Comparison of ENCODE assay signal across 16 cellular contexts in genomic region chr1:230303069-230303468, GRCh38.
DNase-seq lines count a peak whose midpoint lies in the region; ATAC-seq, FAIRE-seq and TF ChIP-seq lines count a peak whose summit lies in the region.
"Had no signal": no experiment of that assay in that cellular context is flagged by ENCODE, and none has a peak within 500 bp of the region (broad histone marks: within the 10 kb centered on the region; RNA-seq: fewer than 3 reads in every experiment).

No MANE protein-coding gene starts in this region.

- H3K27ac ChIP-seq in GM12878 (ENCODE audit: control insufficient read depth, insufficient read depth) (no peak overlapping the region), Karpas-422 (ENCODE audit: low read length) (no peak overlapping the region)
- H3K27ac ChIP-seq: BLaER1 treated with 17β-estradiol and CSF1 and Interleukin-3, amounts not matched to agents 10 nM and 100 nM; heart left ventricle had no signal

- no peak for FAIRE-seq in GM12878 (lab: Jason Lieb, UNC)

- H3K4me1 ChIP-seq in GM12878 (ENCODE audit: control insufficient read depth, insufficient read depth, low read length) (no peaks in the 10 kb centered on the region; the same call in 1 of the 2 replicates), Karpas-422 (ENCODE audit: low read length) (no peaks in the 10 kb centered on the region)

- no peak overlapping the region for H3K9ac ChIP-seq in GM12878 (ENCODE audit: control insufficient read depth, insufficient read depth, low read length)
- no peak overlapping the region for H3K9ac ChIP-seq in Karpas-422 (ENCODE audit: low read length)
- H3K9ac ChIP-seq: BLaER1 treated with 17β-estradiol and CSF1 and Interleukin-3, amounts not matched to agents 10 nM and 100 nM had no signal

- H3K4me2 ChIP-seq in GM12878 (ENCODE audit: control insufficient read depth, insufficient read depth) (no peak overlapping the region), Karpas-422 (ENCODE audit: low read depth, low read length, poor library complexity, severe bottlenecking) (no peak overlapping the region)
- H3K4me2 ChIP-seq: BLaER1 treated with 17β-estradiol and CSF1 and Interleukin-3, amounts not matched to agents 10 nM and 100 nM had no signal

- RAD21 ChIA-PET in GM12878 (lab: Charles Lee; ENCODE audit: unreplicated experiment) = interaction anchor here (1.5 kb wide), 1 partner anchor 586 kb away, joined by 3 read pairs; no protein-coding TSS in a partner anchor

- no peaks in the 10 kb centered on the region for H3K36me3 ChIP-seq in GM12878 (ENCODE audit: control insufficient read depth in 2 of 2, insufficient read depth in 2 of 2, low read length in 1 of 2)
- H3K36me3 ChIP-seq in Karpas-422 (ENCODE audit: insufficient read depth, low read length) = no peaks in the 10 kb centered on the region
- H3K36me3 ChIP-seq: BLaER1 treated with 17β-estradiol and CSF1 and Interleukin-3, amounts not matched to agents 10 nM and 100 nM; heart left ventricle had no signal

- H3K9me3 Mint-ChIP-seq in osteocyte (ENCODE audit: unreplicated experiment) = no peaks in the 10 kb centered on the region
- H3K9me3 Mint-ChIP-seq: activated naive CD4-positive, alpha-beta T cell treated with anti-CD3 and anti-CD28 coated beads for 36 hours; naive thymus-derived CD4-positive, alpha-beta T cell; stimulated activated effector memory CD8-positive, alpha-beta T cell treated with anti-CD3 and anti-CD28 coated beads, Interleukin-12 subunit alpha, Interleukin-12 subunit beta, amount 100 ng/mL, for 72 hours had no signal

- WGBS in GM12878 (ENCODE audit: insufficient coverage, insufficient replicate concordance, low lambda C conversion rate, missing lambda C conversion rate) = 34% methylated on average over 6 of the region's 6 CpGs

- no peaks in the 10 kb centered on the region for H3K79me2 ChIP-seq in GM12878 (ENCODE audit: control insufficient read depth, insufficient read depth, low read length)
- H3K79me2 ChIP-seq in Karpas-422 (ENCODE audit: low read length) = no peaks in the 10 kb centered on the region

- H3K9me2 ChIP-seq in Karpas-422 (replicated peaks; ENCODE audit: insufficient read depth, low read length) = no peaks in the 10 kb centered on the region

- in situ Hi-C loops in GM12878 (cut with MboI) (no loop called here), G401 (cut with HindIII; ENCODE audit: low sequenced_read_pairs) (no loop called here)

- no TSS peak for BruUV-seq in GM12878 (replicated peaks; lab: Mats Ljungman, UMichigan)

- H3K4me3 Mint-ChIP-seq in osteocyte (ENCODE audit: unreplicated experiment) = no peak overlapping the region
- H3K4me3 Mint-ChIP-seq: activated naive CD4-positive, alpha-beta T cell treated with anti-CD3 and anti-CD28 coated beads for 36 hours; brain; naive thymus-derived CD4-positive, alpha-beta T cell had no signal

- TF ChIP-seq RAD21 in GM12878 (IDR thresholded peaks at IDR 0.05; ENCODE audit: insufficient read depth, low read depth, low read length) = no peak

- peaks cover 7% of the 10 kb centered on the region for H3K27me3 Mint-ChIP-seq in osteocyte (ENCODE audit: unreplicated experiment)
- H3K27me3 Mint-ChIP-seq: naive thymus-derived CD4-positive, alpha-beta T cell had no signal

- no peak for TF ChIP-seq EP300 in GM12878 (IDR thresholded peaks at IDR 0.05; ENCODE audit: borderline replicate concordance in 1 of 2, control insufficient read depth in 1 of 2, low read depth in 2 of 2, low read length in 2 of 2)

- peak; percentile 27 for TF ChIP-seq CTCF in GM10266 (IDR thresholded peaks at IDR 0.05; ENCODE audit: control insufficient read depth, insufficient read depth, low read depth, missing control alignments)
- TF ChIP-seq CTCF in GM12878 (IDR thresholded peaks at IDR 0.05 in 2 of 3, conservative IDR thresholded peaks at IDR 0.05 in 1 of 3; ENCODE audit: control insufficient read depth in 2 of 3, extremely low read depth in 1 of 3, insufficient read depth in 1 of 3, low read depth in 3 of 3, low read length in 3 of 3) = peak in 1 of 3 experiments; percentile 20; a peak in 1 of 6 replicates
- peak; percentile 17 for TF ChIP-seq CTCF in osteocyte (IDR thresholded peaks at IDR 0.05)

- no peak overlapping the region for H3K27ac Mint-ChIP-seq in osteocyte (ENCODE audit: unreplicated experiment)
- H3K27ac Mint-ChIP-seq: activated naive CD4-positive, alpha-beta T cell treated with anti-CD3 and anti-CD28 coated beads for 36 hours had no signal

- DNase-seq in GM10266 (ENCODE audit: extremely low spot score) (no peak), NCI-H524 treated with DMSO at 0.1 percent for 48 hours (lab: John Stamatoyannopoulos, UW) (peak; percentile 89), GM12878 (ENCODE audit: low read depth, low spot score) (no peak), osteocyte (ENCODE audit: extremely low spot score, unreplicated experiment) (no peak), G401 (ENCODE audit: low spot score) (no peak), anterior cingulate cortex (lab: John Stamatoyannopoulos, UW) (no peak), Karpas-422 (no peak)
- DNase-seq: activated CD4-positive, alpha-beta T cell treated with anti-CD3 and anti-CD28 coated beads, Interleukin-2, amount 50 U/mL, for 1 hour; activated naive CD4-positive, alpha-beta T cell treated with anti-CD3 and anti-CD28 coated beads for 36 hours; heart left ventricle; Kasumi-1; naive thymus-derived CD4-positive, alpha-beta T cell; stimulated activated CD4-positive, alpha-beta T cell treated with anti-CD3 and anti-CD28 coated beads, Interleukin-12 subunit alpha, Interleukin-12 subunit beta, amount 100 ng/mL, for 4 hours had no signal

- no peak for TF ChIP-seq POLR2A in GM12878 (IDR thresholded peaks at IDR 0.05; ENCODE audit: low read depth, low read length)

- H3K27me3 ChIP-seq in GM12878 (replicated peaks in 1 of 2; ENCODE audit: control insufficient read depth in 2 of 2, insufficient read depth in 2 of 2, low read length in 1 of 2) (no peaks in the 10 kb centered on the region), Karpas-422 (ENCODE audit: low read length) (no peaks in the 10 kb centered on the region)
- H3K27me3 ChIP-seq: heart left ventricle had no signal

- POLR2A ChIA-PET in GM12878 (lab: Charles Lee) = interaction anchor here (0.6 kb wide), 1 partner anchor 170 kb away, joined by 3 read pairs; no protein-coding TSS in a partner anchor

- SMC1A ChIA-PET in GM12878 (lab: Charles Lee; ENCODE audit: uncharacterized antibody, unreplicated experiment) = interaction anchor here (1.0 to 1.9 kb wide), 4 partner anchors 94 to 812 kb away, joined by 3 to 8 read pairs (median 4); no protein-coding TSS in a partner anchor

- H3K4me3 ChIP-seq in GM12878 (no peak overlapping the region), Karpas-422 (ENCODE audit: low read length) (no peak overlapping the region)
- H3K4me3 ChIP-seq: BLaER1 treated with 17β-estradiol and CSF1 and Interleukin-3, amounts not matched to agents 10 nM and 100 nM; heart left ventricle had no signal

- H3K36me3 Mint-ChIP-seq in osteocyte (ENCODE audit: unreplicated experiment) = no peaks in the 10 kb centered on the region
- H3K36me3 Mint-ChIP-seq: brain; naive thymus-derived CD4-positive, alpha-beta T cell; stimulated activated effector memory CD8-positive, alpha-beta T cell treated with anti-CD3 and anti-CD28 coated beads, Interleukin-12 subunit alpha, Interleukin-12 subunit beta, amount 100 ng/mL, for 72 hours had no signal

- H3K9me3 ChIP-seq in GM12878 (replicated peaks; ENCODE audit: control insufficient read depth, insufficient read depth, low read length) (no peaks in the 10 kb centered on the region; the same call in 2 of the 3 replicates), Karpas-422 (ENCODE audit: low read length) (no peaks in the 10 kb centered on the region)
- H3K9me3 ChIP-seq: BLaER1 treated with 17β-estradiol and CSF1 and Interleukin-3, amounts not matched to agents 10 nM and 100 nM; heart left ventricle had no signal

- no peaks in the 10 kb centered on the region for H3K4me1 Mint-ChIP-seq in osteocyte (ENCODE audit: unreplicated experiment)

- 0 out of 3 replicates have a peak, but pooled peaks have one; percentile 21 for ATAC-seq in GM12878
- ATAC-seq: naive thymus-derived CD4-positive, alpha-beta T cell had no signal

- intact Hi-C loops in GM12878 (cut with micrococcal nuclease; ENCODE audit: unreplicated experiment) = no loop called here

- H4K20me1 ChIP-seq in GM12878 (ENCODE audit: control insufficient read depth, insufficient read depth) (no peaks in the 10 kb centered on the region), Karpas-422 (ENCODE audit: insufficient read depth, low read depth, low read length) (no peaks in the 10 kb centered on the region)
- H4K20me1 ChIP-seq: BLaER1 treated with 17β-estradiol and CSF1 and Interleukin-3, amounts not matched to agents 10 nM and 100 nM had no signal

- CTCF ChIA-PET in GM12878 (lab: Yijun Ruan, JAX) = interaction anchor here (1.0 to 2.2 kb wide), 5 partner anchors 8 to 642 kb away, joined by 3 to 10 read pairs (median 5); no protein-coding TSS in a partner anchor

- no peak overlapping the region for H2AFZ ChIP-seq in GM12878 (ENCODE audit: control insufficient read depth, low read depth, low read length)
- H2AFZ ChIP-seq in Karpas-422 (ENCODE audit: low read length) = no peak overlapping the region

TF ChIP-seq in GM12878, 131 proteins besides CTCF, POLR2A, EP300 and RAD21 (continues in another document):
- no peak for TF ChIP-seq FOXM1 (IDR thresholded peaks at IDR 0.05; ENCODE audit: low read depth, low read length)
- TF ChIP-seq DPF2 (IDR thresholded peaks at IDR 0.05) = no peak
- TF ChIP-seq, protein P1, sequence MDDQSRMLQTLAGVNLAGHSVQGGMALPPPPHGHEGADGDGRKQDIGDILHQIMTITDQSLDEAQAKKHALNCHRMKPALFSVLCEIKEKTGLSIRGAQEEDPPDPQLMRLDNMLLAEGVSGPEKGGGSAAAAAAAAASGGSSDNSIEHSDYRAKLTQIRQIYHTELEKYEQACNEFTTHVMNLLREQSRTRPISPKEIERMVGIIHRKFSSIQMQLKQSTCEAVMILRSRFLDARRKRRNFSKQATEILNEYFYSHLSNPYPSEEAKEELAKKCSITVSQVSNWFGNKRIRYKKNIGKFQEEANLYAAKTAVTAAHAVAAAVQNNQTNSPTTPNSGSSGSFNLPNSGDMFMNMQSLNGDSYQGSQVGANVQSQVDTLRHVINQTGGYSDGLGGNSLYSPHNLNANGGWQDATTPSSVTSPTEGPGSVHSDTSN (IDR thresholded peaks at IDR 0.05; ENCODE audit: insufficient replicate concordance, low read depth, low read length) = no peak
- TF ChIP-seq USF1 (IDR thresholded peaks at IDR 0.05; ENCODE audit: borderline replicate concordance, extremely low read length, insufficient read depth, low read depth, low read length) = no peak
- no peak for TF ChIP-seq JUNB (IDR thresholded peaks at IDR 0.05)
